ENCODE assay signal across 22 cellular contexts in genomic region chr6:10769419-10769818, GRCh38. TPM values are rescaled to one million over a fixed set of nuclear protein-coding genes. Genes with fewer than 3 reads are reported as not detected.
DNase-seq lines count a peak whose midpoint lies in the region; ATAC-seq and TF ChIP-seq lines count a peak whose summit lies in the region.
"Had no signal": no experiment of that assay in that cellular context is flagged by ENCODE, and none has a peak within 500 bp of the region (broad histone marks: within the 10 kb centered on the region; RNA-seq: fewer than 3 reads in every experiment).

No MANE protein-coding gene starts in this region.

- H3K27ac ChIP-seq in cardiac muscle cell (peak overlapping the region; percentile 26), right cardiac atrium (ENCODE audit: low read length) (no peak overlapping the region), endodermal cell (ENCODE audit: low read depth, low read length) (no peak overlapping the region)
- H3K27ac ChIP-seq: 22Rv1; BLaER1 treated with 17β-estradiol and CSF1 and Interleukin-3, amounts not matched to agents 10 nM and 100 nM; GM23248 had no signal

- CTCF ChIA-PET in WTC11 (lab: Charles Lee) = interaction anchor here (1.3 kb wide), 1 partner anchor 291 kb away, joined by 5 read pairs; no protein-coding TSS in a partner anchor

- peaks cover 5% of the 10 kb centered on the region for H3K4me1 ChIP-seq in cardiac muscle cell (ENCODE audit: low read depth)
- no peaks in the 10 kb centered on the region for H3K4me1 ChIP-seq in right cardiac atrium (ENCODE audit: control insufficient read depth, insufficient read depth, low read length)
- no peaks in the 10 kb centered on the region for H3K4me1 ChIP-seq in endodermal cell (ENCODE audit: control insufficient read depth, insufficient read depth, low read length)
- H3K4me1 ChIP-seq: BE2C; BLaER1 treated with 17β-estradiol and CSF1 and Interleukin-3, amounts not matched to agents 10 nM and 100 nM had no signal

- H3K36me3 Mint-ChIP-seq in T-helper 17 cell (ENCODE audit: low read depth) = peaks cover 9% of the 10 kb centered on the region
- peaks cover 34% of the 10 kb centered on the region for H3K36me3 Mint-ChIP-seq in endodermal cell (ENCODE audit: low read depth)
- peaks cover 10% of the 10 kb centered on the region for H3K36me3 Mint-ChIP-seq in WTC11

- H3K4me1 Mint-ChIP-seq in T-helper 17 cell = peaks cover 6% of the 10 kb centered on the region
- H3K4me1 Mint-ChIP-seq in endodermal cell = peaks cover 12% of the 10 kb centered on the region
- no peaks in the 10 kb centered on the region for H3K4me1 Mint-ChIP-seq in WTC11

- DNase-seq in cardiac muscle cell (ENCODE audit: low read depth in 1 of 2, low spot score in 1 of 2) (no peak), right cardiac atrium (no peak), T-helper 17 cell (no peak), endodermal cell (no peak), UCSD-AML1 (lab: John Stamatoyannopoulos, UW; ENCODE audit: unreplicated experiment) (no peak), WTC11 (ENCODE audit: low spot score) (no peak)
- DNase-seq: ACHN; AML-193; BE2C; CD4-positive, alpha-beta T cell; CD8-positive, alpha-beta memory T cell; DMS 273 treated with DMSO at 0.1 percent for 48 hours; DMS79; EL; GDM1; GM23248; H7; HCEC 1CT had no signal

- H3K4me3 ChIP-seq in cardiac muscle cell (no peak overlapping the region), right cardiac atrium (ENCODE audit: low read length) (no peak overlapping the region), endodermal cell (ENCODE audit: low read length) (no peak overlapping the region)
- H3K4me3 ChIP-seq: BLaER1 treated with 17β-estradiol and CSF1 and Interleukin-3, amounts not matched to agents 10 nM and 100 nM; GM12878; GM23248 had no signal

- H3K36me3 ChIP-seq in cardiac muscle cell (peaks cover 11% of the 10 kb centered on the region), endodermal cell (ENCODE audit: control insufficient read depth, insufficient read depth, low read length) (peaks cover 62% of the 10 kb centered on the region)
- H3K36me3 ChIP-seq: BE2C had no signal

- H3K27me3 ChIP-seq in cardiac muscle cell = no peaks in the 10 kb centered on the region
- H3K27me3 ChIP-seq in right cardiac atrium (ENCODE audit: control insufficient read depth, insufficient read depth) = no peaks in the 10 kb centered on the region
- H3K27me3 ChIP-seq in endodermal cell (ENCODE audit: control insufficient read depth, insufficient read depth, low read length, poor library complexity, severe bottlenecking) = no peaks in the 10 kb centered on the region
- H3K27me3 ChIP-seq: BE2C; BLaER1 treated with 17β-estradiol and CSF1 and Interleukin-3, amounts not matched to agents 10 nM and 100 nM had no signal

- no peaks in the 10 kb centered on the region for H3K27me3 Mint-ChIP-seq in T-helper 17 cell
- no peaks in the 10 kb centered on the region for H3K27me3 Mint-ChIP-seq in endodermal cell (ENCODE audit: insufficient read depth)
- H3K27me3 Mint-ChIP-seq in WTC11 (ENCODE audit: low read depth) = no peaks in the 10 kb centered on the region
- H3K27me3 Mint-ChIP-seq: CD4-positive, alpha-beta T cell; CD8-positive, alpha-beta memory T cell had no signal

- H3K4me3 Mint-ChIP-seq in T-helper 17 cell (no peak overlapping the region), endodermal cell (no peak overlapping the region), WTC11 (no peak overlapping the region)
- H3K4me3 Mint-ChIP-seq: CD14-positive monocyte; CD4-positive, alpha-beta T cell; CD8-positive, alpha-beta memory T cell had no signal

- POLR2A ChIA-PET in WTC11 (lab: Charles Lee) = no interaction called here

- ATAC-seq in right cardiac atrium = no peak
- ATAC-seq in T-helper 17 cell = no peak
- no peak for ATAC-seq in WTC11
- ATAC-seq: GM12878 had no signal

- peak overlapping the region; percentile 3 for H3K27ac Mint-ChIP-seq in T-helper 17 cell
- peak overlapping the region; percentile 38 for H3K27ac Mint-ChIP-seq in endodermal cell
- no peak overlapping the region for H3K27ac Mint-ChIP-seq in WTC11
- H3K27ac Mint-ChIP-seq: CD14-positive monocyte; CD4-positive, alpha-beta T cell had no signal

- WGBS in right cardiac atrium = 86% methylated on average over 3 of the region's 3 CpGs
- 95 to 100% methylated on average over 3 of the region's 3 CpGs for WGBS in endodermal cell (ENCODE audit: insufficient coverage in 1 of 2, insufficient read length in 1 of 2), 2 experiments

- TF ChIP-seq CTCF in cardiac muscle cell (IDR thresholded peaks at IDR 0.05; ENCODE audit: low read depth, low read length) (no peak), endodermal cell (conservative IDR thresholded peaks at IDR 0.05) (no peak), WTC11 (IDR thresholded peaks at IDR 0.05) (no peak)

- H3K9me3 Mint-ChIP-seq in endodermal cell (no peaks in the 10 kb centered on the region), WTC11 (no peaks in the 10 kb centered on the region)
- H3K9me3 Mint-ChIP-seq: CD14-positive monocyte; CD4-positive, alpha-beta T cell; CD8-positive, alpha-beta memory T cell had no signal

- no peak overlapping the region for H3K9ac ChIP-seq in endodermal cell (ENCODE audit: extremely low read depth, low read length, poor library complexity, severe bottlenecking)
- H3K9ac ChIP-seq: BLaER1 treated with 17β-estradiol and CSF1 and Interleukin-3, amounts not matched to agents 10 nM and 100 nM; GM23248 had no signal

- no peaks in the 10 kb centered on the region for H3K9me3 ChIP-seq in cardiac muscle cell (ENCODE audit: low read depth)
- H3K9me3 ChIP-seq in right cardiac atrium (ENCODE audit: control insufficient read depth, low read length) = no peaks in the 10 kb centered on the region
- no peaks in the 10 kb centered on the region for H3K9me3 ChIP-seq in T-helper 17 cell (ENCODE audit: control insufficient read depth, low read length, poor library complexity, severe bottlenecking)
- no peaks in the 10 kb centered on the region for H3K9me3 ChIP-seq in endodermal cell (ENCODE audit: control insufficient read depth, low read length)
- H3K9me3 ChIP-seq: BE2C; BLaER1 treated with 17β-estradiol and CSF1 and Interleukin-3, amounts not matched to agents 10 nM and 100 nM had no signal

- intact Hi-C loops in right cardiac atrium (cut with DNase I) = no loop called here

TF ChIP-seq in WTC11, 78 proteins besides CTCF, POLR2A, EP300 and RAD21:
- no peak for TF ChIP-seq NFE2L1 (CRISPR knock-in tag; IDR thresholded peaks at IDR 0.05)
- TF ChIP-seq TCF7 (CRISPR knock-in tag; IDR thresholded peaks at IDR 0.05; ENCODE audit: low read depth) = no peak
- TF ChIP-seq, protein P1, sequence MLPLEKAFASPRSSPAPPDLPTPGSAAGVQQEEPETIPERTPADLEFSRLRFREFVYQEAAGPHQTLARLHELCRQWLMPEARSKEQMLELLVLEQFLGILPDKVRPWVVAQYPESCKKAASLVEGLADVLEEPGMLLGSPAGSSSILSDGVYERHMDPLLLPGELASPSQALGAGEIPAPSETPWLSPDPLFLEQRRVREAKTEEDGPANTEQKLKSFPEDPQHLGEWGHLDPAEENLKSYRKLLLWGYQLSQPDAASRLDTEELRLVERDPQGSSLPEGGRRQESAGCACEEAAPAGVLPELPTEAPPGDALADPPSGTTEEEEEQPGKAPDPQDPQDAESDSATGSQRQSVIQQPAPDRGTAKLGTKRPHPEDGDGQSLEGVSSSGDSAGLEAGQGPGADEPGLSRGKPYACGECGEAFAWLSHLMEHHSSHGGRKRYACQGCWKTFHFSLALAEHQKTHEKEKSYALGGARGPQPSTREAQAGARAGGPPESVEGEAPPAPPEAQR (CRISPR knock-in tag; IDR thresholded peaks at IDR 0.05) = no peak
- no peak for TF ChIP-seq ERG (CRISPR knock-in tag; IDR thresholded peaks at IDR 0.05)
- no peak for TF ChIP-seq TEAD4 (CRISPR knock-in tag; IDR thresholded peaks at IDR 0.05)
- TF ChIP-seq FOXK1 (CRISPR knock-in tag; IDR thresholded peaks at IDR 0.05) = no peak
- no peak for TF ChIP-seq NR1H2 (CRISPR knock-in tag; IDR thresholded peaks at IDR 0.05)
- no peak for TF ChIP-seq OVOL2 (CRISPR knock-in tag; IDR thresholded peaks at IDR 0.05; ENCODE audit: borderline replicate concordance)
- no peak for TF ChIP-seq NFYB (CRISPR knock-in tag; conservative IDR thresholded peaks at IDR 0.05; ENCODE audit: low read depth)
- no peak for TF ChIP-seq SOX15 (CRISPR knock-in tag; IDR thresholded peaks at IDR 0.05)

RNA-seq across cellular contexts. Expression of gene TMEM14B, which starts 21.8 kb away (rescaled TPM):
- total RNA-seq in cardiac muscle cell (77.0 and 143 TPM in 2 replicates), right cardiac atrium (100 to 1,000 TPM in 2 of 4 donors, 10 to 100 TPM in 2; 92.6 to 113 (median 105) TPM), T-helper 17 cell (10 to 100 TPM; 50.8 to 59.8 TPM), endodermal cell (100 to 1,000 TPM; 165 to 242 TPM), WTC11 (2021) (72.7 to 82.9 TPM (median 78.0 TPM) in 3 replicates)
- polyA plus RNA-seq in cardiac muscle cell (307 and 381 TPM in 2 replicates), right cardiac atrium (141 TPM)
- 111 TPM for polyA plus RNA-seq in endodermal cell (2013, experiment 1 of 2)
- 120 TPM for polyA plus RNA-seq in endodermal cell (2013, experiment 2 of 2)

RNA-seq across cellular contexts. Expression of gene TMEM14C, which starts 46.5 kb away (rescaled TPM):
- total RNA-seq in cardiac muscle cell = 141 and 220 TPM in 2 replicates
- 407 and 441 TPM in 2 replicates for polyA plus RNA-seq in cardiac muscle cell
- 100 to 1,000 TPM; 102 to 119 (median 109) TPM for total RNA-seq in right cardiac atrium
- 174 TPM for polyA plus RNA-seq in right cardiac atrium
- 10 to 100 TPM; 31.5 to 37.5 TPM for total RNA-seq in T-helper 17 cell
- 100 to 1,000 TPM; 102 to 118 TPM for total RNA-seq in endodermal cell
- polyA plus RNA-seq in endodermal cell (2013, experiment 1 of 2) = 149 TPM
- polyA plus RNA-seq in endodermal cell (2013, experiment 2 of 2) = 146 TPM
- total RNA-seq in WTC11 (2021) = 103 to 122 TPM (median 119 TPM) in 3 replicates
